18 cellular contexts compared by ENCODE assay signal in the genomic region with DNA sequence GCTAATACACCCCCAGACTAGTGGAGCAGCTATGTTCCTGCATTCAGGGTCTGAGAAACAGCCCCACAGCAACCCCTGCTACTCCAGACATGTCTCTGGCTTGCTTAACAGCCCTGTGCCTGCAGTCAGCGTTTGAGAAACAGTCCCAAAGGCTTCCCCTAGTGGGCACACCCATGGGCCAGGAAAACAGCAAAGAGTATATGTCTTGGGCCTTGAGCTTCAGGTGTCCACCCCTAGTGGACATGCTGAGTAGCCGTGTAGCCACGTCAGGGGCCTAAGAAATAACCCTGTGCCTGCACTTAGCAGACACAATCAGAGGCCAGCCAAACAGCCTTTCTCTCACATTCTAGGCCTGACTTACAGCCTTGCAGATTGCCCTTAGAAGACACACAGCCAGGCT.
DNase-seq lines count a peak whose midpoint lies in the region; ATAC-seq and TF ChIP-seq lines count a peak whose summit lies in the region.
"Had no signal": no experiment of that assay in that cellular context is flagged by ENCODE, and none has a peak within 500 bp of the region (broad histone marks: within the 10 kb centered on the region; RNA-seq: fewer than 3 reads in every experiment).

No MANE protein-coding gene starts in this region.

- no peak overlapping the region for H2BK12ac ChIP-seq in mesenchymal stem cell (ENCODE audit: low read length in 2 of 2)

- H3K36me3 ChIP-seq in DND-41 (ENCODE audit: insufficient read depth, low read length): no peaks in the 10 kb centered on the region
- no peaks in the 10 kb centered on the region for H3K36me3 ChIP-seq in mammary epithelial cell (ENCODE audit: insufficient read depth, low read length)
- H3K36me3 ChIP-seq in mesenchymal stem cell (ENCODE audit: control insufficient read depth in 1 of 2, insufficient read depth in 2 of 2, low read depth in 1 of 2, low read length in 2 of 2): peaks cover 0 to 3% of the 10 kb centered on the region in 2 experiments
- H3K36me3 ChIP-seq: HAP-1, Peyer's patch had no signal

- ATAC-seq in DND-41 (ENCODE audit: insufficient read depth, low read depth) (no peak), GM21515 (IDR thresholded peaks at IDR 0.05; ENCODE audit: unreplicated experiment) (no peak)

- no peak overlapping the region for H3K18ac ChIP-seq in mesenchymal stem cell (ENCODE audit: low read depth in 1 of 2, low read length in 2 of 2)

- H3K4me2 ChIP-seq in DND-41 (ENCODE audit: insufficient read depth, low read length) (no peak overlapping the region), mammary epithelial cell (ENCODE audit: insufficient read depth, low read depth, low read length) (no peak overlapping the region), mesenchymal stem cell (ENCODE audit: low read length, poor library complexity, severe bottlenecking) (no peak overlapping the region)

- no peaks in the 10 kb centered on the region for H4K20me1 ChIP-seq in DND-41 (ENCODE audit: insufficient read depth, low read length)
- H4K20me1 ChIP-seq in mammary epithelial cell (ENCODE audit: insufficient read depth, low read length): no peaks in the 10 kb centered on the region

- no peak overlapping the region for H3K27ac ChIP-seq in DND-41 (ENCODE audit: low read length)
- H3K27ac ChIP-seq in mammary epithelial cell (ENCODE audit: insufficient read depth, low read depth, low read length): no peak overlapping the region
- H3K27ac ChIP-seq in mesenchymal stem cell (ENCODE audit: low read length, poor library complexity, severe bottlenecking): no peak overlapping the region
- H3K27ac ChIP-seq: Peyer's patch had no signal

- H2AK5ac ChIP-seq in mesenchymal stem cell (ENCODE audit: low read length, severe bottlenecking): peak overlapping the region; percentile 19

- H4K91ac ChIP-seq in mesenchymal stem cell (ENCODE audit: low read length): no peak overlapping the region

- DNase-seq in DND-41 (no peak), HT1080 (ENCODE audit: low read depth) (peak; percentile 17), mammary epithelial cell (no peak), mesenchymal stem cell (no peak), NCI-H82 (lab: John Stamatoyannopoulos, UW) (no peak), superior temporal gyrus (ENCODE audit: extremely low spot score) (no peak), NCI-H524 (lab: John Stamatoyannopoulos, UW) (no peak)
- DNase-seq: Calu3; CD4-positive, alpha-beta T cell; DMS79 treated with DMSO at 0.1 percent for 48 hours; NCI-H1048; NCI-H1694; NCI-H345; NCI-H774; Peyer's patch; SHP77 had no signal

- 77% methylated on average over 2 of the region's 3 CpGs for WGBS in mammary epithelial cell (ENCODE audit: low coverage, missing lambda C conversion rate)
- 57% methylated on average over 3 of the region's 3 CpGs for WGBS in mesenchymal stem cell

- dilution Hi-C loops in mammary epithelial cell (cut with HindIII; ENCODE audit: low sequenced_read_pairs): no loop called here

- H3K79me1 ChIP-seq in mesenchymal stem cell (replicated peaks; ENCODE audit: low read length, poor library complexity, severe bottlenecking): no peaks in the 10 kb centered on the region

- no peak overlapping the region for H3K9ac ChIP-seq in DND-41 (ENCODE audit: low read depth, low read length)
- H3K9ac ChIP-seq in mammary epithelial cell (ENCODE audit: insufficient read depth, low read length): no peak overlapping the region
- H3K9ac ChIP-seq in mesenchymal stem cell (ENCODE audit: low read length): no peak overlapping the region

- in situ Hi-C loops in mammary epithelial cell (cut with MboI; ENCODE audit: low sequenced_read_pairs in 2 of 2): loop anchor here in 1 of 2 donors (25.0 kb wide), 1 partner anchor 302 kb away; no protein-coding TSS in a partner anchor

- H3K4me1 ChIP-seq in DND-41 (ENCODE audit: insufficient read depth, low read length): no peaks in the 10 kb centered on the region
- no peaks in the 10 kb centered on the region for H3K4me1 ChIP-seq in mammary epithelial cell (ENCODE audit: insufficient read depth, low read length)
- H3K4me1 ChIP-seq in mesenchymal stem cell (ENCODE audit: control insufficient read depth, insufficient read depth, low read depth, low read length): peaks cover 5% of the 10 kb centered on the region
- H3K4me1 ChIP-seq: Peyer's patch had no signal

- H2BK15ac ChIP-seq in mesenchymal stem cell (ENCODE audit: low read depth, poor library complexity, severe bottlenecking): no peak overlapping the region

- H2BK120ac ChIP-seq in mesenchymal stem cell (ENCODE audit: low read depth, low read length): no peak overlapping the region

- no peak overlapping the region for H2BK5ac ChIP-seq in mesenchymal stem cell (ENCODE audit: low read depth, low read length, poor library complexity, severe bottlenecking)

- TF ChIP-seq CTCF in DND-41 (IDR thresholded peaks at IDR 0.05; ENCODE audit: borderline replicate concordance, extremely low read depth, low read length, poor library complexity, severe bottlenecking) (no peak), mammary epithelial cell (conservative IDR thresholded peaks at IDR 0.05 in 1 of 2, IDR thresholded peaks at IDR 0.05 in 1 of 2; ENCODE audit: extremely low read depth in 1 of 2, insufficient read depth in 1 of 2, low read depth in 1 of 2, low read length in 2 of 2) (no peak)

- H3K79me2 ChIP-seq in DND-41 (ENCODE audit: insufficient read depth, low read length) (no peaks in the 10 kb centered on the region), mammary epithelial cell (ENCODE audit: insufficient read depth, low read length) (no peaks in the 10 kb centered on the region)

- H3K9me3 ChIP-seq in DND-41 (ENCODE audit: insufficient read depth, low read length, severe bottlenecking): peaks cover 10% of the 10 kb centered on the region
- no peaks in the 10 kb centered on the region for H3K9me3 ChIP-seq in mammary epithelial cell (replicated peaks; ENCODE audit: insufficient read depth, low read length)
- peaks cover 26% of the 10 kb centered on the region for H3K9me3 ChIP-seq in mesenchymal stem cell (ENCODE audit: control insufficient read depth, low read length)
- H3K9me3 ChIP-seq: HAP-1, Peyer's patch had no signal

- no peak overlapping the region for H3K14ac ChIP-seq in mesenchymal stem cell (ENCODE audit: low read length in 2 of 2)

- H3K4me3 ChIP-seq in DND-41 (ENCODE audit: low read depth in 1 of 2, low read length in 2 of 2) (no peak overlapping the region), mammary epithelial cell (replicated peaks in 1 of 3; ENCODE audit: insufficient read depth in 1 of 3, low read depth in 2 of 3, low read length in 3 of 3) (no peak overlapping the region), mesenchymal stem cell (ENCODE audit: insufficient read depth in 1 of 2, low read depth in 1 of 2, low read length in 2 of 2) (no peak overlapping the region)
- H3K4me3 ChIP-seq: HAP-1, Peyer's patch had no signal

- intact Hi-C loops in mammary epithelial cell (cut with micrococcal nuclease): no loop called here

- no peak overlapping the region for H3K23ac ChIP-seq in mesenchymal stem cell (ENCODE audit: low read length in 2 of 2)

- H4K8ac ChIP-seq in mesenchymal stem cell (ENCODE audit: low read length): no peak overlapping the region

- CTCF ChIA-PET in mammary epithelial cell (lab: Charles Lee; ENCODE audit: low non-redundant PET): no interaction called here

- no peak overlapping the region for H3K4ac ChIP-seq in mesenchymal stem cell (ENCODE audit: low read depth in 1 of 2, low read length in 2 of 2)

- BruUV-seq in mammary epithelial cell (replicated peaks; lab: Mats Ljungman, UMichigan): no TSS peak

- H3K27me3 ChIP-seq in DND-41 (ENCODE audit: insufficient read depth, low read length, poor library complexity) (no peaks in the 10 kb centered on the region), mammary epithelial cell (ENCODE audit: insufficient read depth, low read length) (no peaks in the 10 kb centered on the region), mesenchymal stem cell (ENCODE audit: control insufficient read depth in 1 of 2, insufficient read depth in 1 of 2, low read length in 2 of 2) (no peaks in the 10 kb centered on the region)
- H3K27me3 ChIP-seq: Peyer's patch had no signal

- H2AFZ ChIP-seq in DND-41 (ENCODE audit: low read depth, low read length) (peak overlapping the region; percentile 68), mammary epithelial cell (ENCODE audit: low read depth, low read length) (peak overlapping the region; percentile 58), mesenchymal stem cell (ENCODE audit: low read depth, low read length) (no peak overlapping the region)
